In genomic region chr11:34262601-34263081, GRCh38 we compare ENCODE assay signal across 14 cellular contexts.
DNase-seq lines count a peak whose midpoint lies in the region; ATAC-seq, FAIRE-seq and TF ChIP-seq lines count a peak whose summit lies in the region.
"Had no signal": no experiment of that assay in that cellular context is flagged by ENCODE, and none has a peak within 500 bp of the region (broad histone marks: within the 10 kb centered on the region; RNA-seq: fewer than 3 reads in every experiment).

No MANE protein-coding gene starts in this region.

- no peak for TF ChIP-seq POLR2A in breast epithelium (IDR thresholded peaks at IDR 0.05)
- no peak for TF ChIP-seq POLR2A in HepG2 (IDR thresholded peaks at IDR 0.05; ENCODE audit: insufficient read depth in 1 of 2, low read depth in 2 of 2, low read length in 2 of 2)

- H3K4me1 ChIP-seq in breast epithelium (peaks cover 13 to 15% of the 10 kb centered on the region in 2 donors), mammary epithelial cell (ENCODE audit: insufficient read depth, low read length) (peaks cover 25% of the 10 kb centered on the region), HepG2 (ENCODE audit: insufficient read depth, low read length) (peaks cover 70% of the 10 kb centered on the region), smooth muscle cell (ENCODE audit: low read depth) (peaks cover 16% of the 10 kb centered on the region)

- H3K27me3 ChIP-seq in breast epithelium (no peaks in the 10 kb centered on the region), mammary epithelial cell (ENCODE audit: insufficient read depth, low read length) (no peaks in the 10 kb centered on the region), HepG2 (ENCODE audit: control insufficient read depth in 1 of 2, insufficient read depth in 2 of 2, low read length in 2 of 2) (no peaks in the 10 kb centered on the region), smooth muscle cell (ENCODE audit: low read depth) (no peaks in the 10 kb centered on the region)

- no peaks in the 10 kb centered on the region for H3K9me3 ChIP-seq in breast epithelium
- H3K9me3 ChIP-seq in mammary epithelial cell (replicated peaks; ENCODE audit: insufficient read depth, low read length): no peaks in the 10 kb centered on the region
- no peaks in the 10 kb centered on the region for H3K9me3 ChIP-seq in SK-N-MC (ENCODE audit: low read depth, low read length)
- no peaks in the 10 kb centered on the region for H3K9me3 ChIP-seq in HepG2 (ENCODE audit: low read length)
- H3K9me3 ChIP-seq in smooth muscle cell (replicated peaks; ENCODE audit: low read depth): no peaks in the 10 kb centered on the region

- no peak for FAIRE-seq in HepG2 (lab: Jason Lieb, UNC)

- H3K79me2 ChIP-seq in mammary epithelial cell (ENCODE audit: insufficient read depth, low read length) (no peaks in the 10 kb centered on the region), HepG2 (ENCODE audit: insufficient read depth, low read length) (peaks cover 9% of the 10 kb centered on the region), smooth muscle cell (ENCODE audit: low read depth) (peaks cover 9% of the 10 kb centered on the region)

- dilution Hi-C loops in mammary epithelial cell (cut with HindIII; ENCODE audit: low sequenced_read_pairs): no loop called here

- BruUV-seq in mammary epithelial cell (replicated peaks; lab: Mats Ljungman, UMichigan) (no TSS peak), HepG2 (replicated peaks; lab: Mats Ljungman, UMichigan) (no TSS peak)

- H3K4me2 ChIP-seq in mammary epithelial cell (ENCODE audit: insufficient read depth, low read depth, low read length) (no peak overlapping the region), HepG2 (ENCODE audit: low read depth, low read length) (0 out of 2 replicates have a peak overlapping the region, but pooled peaks have one; percentile 15), smooth muscle cell (no peak overlapping the region)

- CTCF ChIA-PET in mammary epithelial cell (lab: Charles Lee; ENCODE audit: low non-redundant PET): no interaction called here
- CTCF ChIA-PET in HepG2 (lab: Yijun Ruan, JAX; ENCODE audit: low intra/inter-chr PET ratio, low total read pairs): no interaction called here

- intact Hi-C loops in breast epithelium (cut with DNase I; ENCODE audit: low total_unique reads): no loop called here
- intact Hi-C loops in mammary epithelial cell (cut with micrococcal nuclease): loop anchor here (1.0 to 5.0 kb wide), 3 partner anchors 55 to 96 kb away; partner anchors contain the start of gene ABTB2
- intact Hi-C loops in HepG2 (cut with micrococcal nuclease; ENCODE audit: unreplicated experiment): loop anchor here (1.0 kb wide), 1 partner anchor 47 kb away; no protein-coding TSS in a partner anchor

- no peak for TF ChIP-seq CTCF in breast epithelium (IDR thresholded peaks at IDR 0.05)
- TF ChIP-seq CTCF in mammary epithelial cell (conservative IDR thresholded peaks at IDR 0.05 in 1 of 2, IDR thresholded peaks at IDR 0.05 in 1 of 2; ENCODE audit: extremely low read depth in 1 of 2, insufficient read depth in 1 of 2, low read depth in 1 of 2, low read length in 2 of 2): no peak
- TF ChIP-seq CTCF in HepG2 (CRISPR knock-in tag; IDR thresholded peaks at IDR 0.05): no peak
- TF ChIP-seq CTCF in smooth muscle cell (IDR thresholded peaks at IDR 0.05; ENCODE audit: borderline replicate concordance, insufficient read depth, poor library complexity, severe bottlenecking): no peak

- H3K4me3 ChIP-seq in breast epithelium: no peak overlapping the region
- no peak overlapping the region for H3K4me3 ChIP-seq in mammary epithelial cell (replicated peaks in 1 of 3; ENCODE audit: insufficient read depth in 1 of 3, low read depth in 2 of 3, low read length in 3 of 3)
- H3K4me3 ChIP-seq in SK-N-MC: no peak overlapping the region
- no peak overlapping the region for H3K4me3 ChIP-seq in HepG2 (replicated peaks in 1 of 3; ENCODE audit: insufficient read depth in 1 of 3, low read depth in 2 of 3, low read length in 3 of 3)
- no peak overlapping the region for H3K4me3 ChIP-seq in smooth muscle cell

- no peak for TF ChIP-seq RAD21 in HepG2 (CRISPR knock-in tag; IDR thresholded peaks at IDR 0.05)

- H4K20me1 ChIP-seq in mammary epithelial cell (ENCODE audit: insufficient read depth, low read length): no peaks in the 10 kb centered on the region
- H4K20me1 ChIP-seq in HepG2 (ENCODE audit: insufficient read depth, low read length): no peaks in the 10 kb centered on the region
- peaks cover 16% of the 10 kb centered on the region for H4K20me1 ChIP-seq in smooth muscle cell (ENCODE audit: low read depth)

- H2AFZ ChIP-seq in mammary epithelial cell (ENCODE audit: low read depth, low read length) (no peak overlapping the region), HepG2 (ENCODE audit: low read length) (no peak overlapping the region), smooth muscle cell (ENCODE audit: low read depth) (no peak overlapping the region)

- POLR2A ChIA-PET in HepG2 (lab: Yijun Ruan, JAX): interaction anchor here (1.6 kb wide), 1 partner anchor 95 kb away, joined by 4 read pairs; the partner anchor contains the start of gene ABTB2

- ATAC-seq in HepG2 (no peak), GM18511 (IDR thresholded peaks at IDR 0.05; ENCODE audit: unreplicated experiment) (no peak)
- ATAC-seq: naive thymus-derived CD4-positive, alpha-beta T cell; stimulated activated effector memory CD8-positive, alpha-beta T cell treated with anti-CD3 and anti-CD28 coated beads, Interleukin-12 subunit alpha, Interleukin-12 subunit beta, amount 100 ng/mL, for 72 hours had no signal

- peak overlapping the region; percentile 74 to 75 for H3K27ac ChIP-seq in breast epithelium
- H3K27ac ChIP-seq in mammary epithelial cell (ENCODE audit: insufficient read depth, low read depth, low read length): no peak overlapping the region
- peak overlapping the region; percentile 20; the same call in 1 of the 2 replicates for H3K27ac ChIP-seq in SK-N-MC
- no peak overlapping the region for H3K27ac ChIP-seq in HepG2 (ENCODE audit: extremely low read length, insufficient read depth, low read length)
- peak overlapping the region; percentile 47 for H3K27ac ChIP-seq in temporal lobe (ENCODE audit: low read depth, low read length)
- no peak overlapping the region for H3K27ac ChIP-seq in smooth muscle cell (ENCODE audit: low read depth)

- in situ Hi-C loops in mammary epithelial cell (cut with MboI; ENCODE audit: low sequenced_read_pairs in 2 of 2) (no loop called here), HepG2 (cut with HindIII; ENCODE audit: extremely low pct_ligation_motif_present, low pct_unique_long_range_greater_than_20kb) (no loop called here)

- no peak for TF ChIP-seq EP300 in HepG2 (IDR thresholded peaks at IDR 0.05; ENCODE audit: low read depth in 2 of 2, low read length in 2 of 2)
- no peak for TF ChIP-seq EP300 in HepG2 (CRISPR knock-in tag; IDR thresholded peaks at IDR 0.05; ENCODE audit: borderline replicate concordance)

- peak in 1 of 2 donors; percentile 37 for DNase-seq in breast epithelium (ENCODE audit: low spot score in 2 of 2)
- no peak for DNase-seq in mammary epithelial cell
- no peak for DNase-seq in SK-N-MC (ENCODE audit: low read depth, low spot score)
- no peak for DNase-seq in HepG2 (ENCODE audit: low spot score)
- no peak for DNase-seq in RPMI8226
- no peak for DNase-seq in smooth muscle cell (lab: John Stamatoyannopoulos, UW; ENCODE audit: unreplicated experiment)
- DNase-seq: activated CD4-positive, alpha-beta T cell treated with anti-CD3 and anti-CD28 coated beads for 4 hours; activated T-cell treated with anti-CD3 and anti-CD28 coated beads, Interleukin-2, amount 50 U/mL, for 24 hours; naive thymus-derived CD4-positive, alpha-beta T cell; NCI-H524; stimulated activated CD4-positive, alpha-beta T cell treated with anti-CD3 and anti-CD28 coated beads, Interleukin-4, amount 100 ng/mL, for 24 hours had no signal

- H3F3A ChIP-seq in smooth muscle cell (ENCODE audit: low read depth): peaks cover 8% of the 10 kb centered on the region

- WGBS in mammary epithelial cell (ENCODE audit: low coverage, missing lambda C conversion rate): 61% methylated on average over 2 of the region's 6 CpGs
- WGBS in HepG2 (ENCODE audit: low lambda C conversion rate): 72% methylated on average over 4 of the region's 6 CpGs
- 72% methylated on average over 6 of the region's 6 CpGs for WGBS in smooth muscle cell (ENCODE audit: low lambda C conversion rate)

- H3K9ac ChIP-seq in mammary epithelial cell (ENCODE audit: insufficient read depth, low read length) (no peak overlapping the region), SK-N-MC (ENCODE audit: insufficient read length) (no peak overlapping the region), HepG2 (ENCODE audit: insufficient read depth, low read depth, low read length) (no peak overlapping the region), smooth muscle cell (ENCODE audit: low read depth) (no peak overlapping the region)

- H3K36me3 ChIP-seq in breast epithelium (no peaks in the 10 kb centered on the region), mammary epithelial cell (ENCODE audit: insufficient read depth, low read length) (no peaks in the 10 kb centered on the region), SK-N-MC (ENCODE audit: insufficient read depth, low read length) (no peaks in the 10 kb centered on the region), HepG2 (replicated peaks in 1 of 2; ENCODE audit: control insufficient read depth in 1 of 2, insufficient read depth in 2 of 2, low read length in 2 of 2) (no peaks in the 10 kb centered on the region), smooth muscle cell (ENCODE audit: low read depth) (no peaks in the 10 kb centered on the region)

TF ChIP-seq in HepG2, 621 proteins besides CTCF, POLR2A, EP300 and RAD21 (continues in another document):
- TF ChIP-seq ATF4 (CRISPR knock-in tag; IDR thresholded peaks at IDR 0.05): no peak

Comparison
In these comparisons a context has a peak if more than half of its experiments do, and no peak if none do; other contexts are left out.
1. H3K27ac ChIP-seq: peak in breast epithelium (2 of 2), SK-N-MC (single experiment) and temporal lobe (single experiment); none in mammary epithelial cell (single experiment), HepG2 (single experiment) and smooth muscle cell (single experiment).